In genomic region chr5:63341442-63341841, GRCh38 we compare ENCODE assay signal across 4 cellular contexts.
TF ChIP-seq lines count a peak whose summit lies in the region.

No MANE protein-coding gene starts in this region.

TF ChIP-seq in SK-N-SH treated with all-trans-retinoic acid at 6 μM for 48 hours, 23 proteins besides CTCF, POLR2A, EP300 and RAD21:
- TF ChIP-seq CSDC2 (CRISPR knock-in tag; IDR thresholded peaks at IDR 0.05): no peak
- TF ChIP-seq ZNF8 (CRISPR knock-in tag; IDR thresholded peaks at IDR 0.05): peak; percentile 97
TF ChIP-seq in SK-N-SH treated with all-trans-retinoic acid at 6 μM for 48 hours: peak in this region for 1.

TF ChIP-seq in SK-N-SH, 30 proteins besides CTCF, POLR2A, EP300 and RAD21:
- TF ChIP-seq MXI1 (IDR thresholded peaks at IDR 0.05; ENCODE audit: low read depth, low read length): no peak
- no peak for TF ChIP-seq USF1 (IDR thresholded peaks at IDR 0.05; ENCODE audit: borderline replicate concordance, low read depth)
- TF ChIP-seq USF2 (IDR thresholded peaks at IDR 0.05; ENCODE audit: borderline replicate concordance, low read depth, low read length): no peak
- no peak for TF ChIP-seq NRF1 (IDR thresholded peaks at IDR 0.05; ENCODE audit: low read depth, low read length)
- no peak for TF ChIP-seq MAX (IDR thresholded peaks at IDR 0.05; ENCODE audit: low read depth)
- no peak for TF ChIP-seq TCF12 (IDR thresholded peaks at IDR 0.05)
- TF ChIP-seq YY1 (IDR thresholded peaks at IDR 0.05; ENCODE audit: low read depth): no peak
- no peak for TF ChIP-seq FOXM1 (IDR thresholded peaks at IDR 0.05; ENCODE audit: low read depth)
- TF ChIP-seq SMC3 (IDR thresholded peaks at IDR 0.05; ENCODE audit: low read depth, low read length): no peak
- no peak for TF ChIP-seq GATA2 (CRISPR knock-in tag; IDR thresholded peaks at IDR 0.05)
- no peak for TF ChIP-seq IRF3 (IDR thresholded peaks at IDR 0.05; ENCODE audit: low read depth, low read length)
- no peak for TF ChIP-seq RCOR1 (IDR thresholded peaks at IDR 0.05; ENCODE audit: low read length)
- TF ChIP-seq CHD2 (IDR thresholded peaks at IDR 0.05; ENCODE audit: low read length, partially characterized antibody): no peak
- TF ChIP-seq JUND (IDR thresholded peaks at IDR 0.05): no peak
- TF ChIP-seq RFX5 (IDR thresholded peaks at IDR 0.05; ENCODE audit: low read length): no peak
- TF ChIP-seq ZBTB33 (IDR thresholded peaks at IDR 0.05; ENCODE audit: borderline replicate concordance, low read depth): no peak
- TF ChIP-seq TAF1 (IDR thresholded peaks at IDR 0.05; ENCODE audit: borderline replicate concordance, low read depth, low read length): no peak
TF ChIP-seq in SK-N-SH: peak in this region for 0.

TF ChIP-seq in K562, 482 proteins besides CTCF, POLR2A, EP300 and RAD21:
- TF ChIP-seq TBP (optimal IDR thresholded peaks at IDR 0.05; ENCODE audit: low read depth, low read length): no peak
- TF ChIP-seq ZNF146 (CRISPR knock-in tag; IDR thresholded peaks at IDR 0.05; ENCODE audit: unreplicated experiment): peak; percentile 33

TF ChIP-seq in H1, 55 proteins besides CTCF, POLR2A, EP300 and RAD21:
- TF ChIP-seq CBX5 (IDR thresholded peaks at IDR 0.05; ENCODE audit: low read depth, low read length): no peak
- peak; percentile 79 for TF ChIP-seq KDM1A (IDR thresholded peaks at IDR 0.05; ENCODE audit: borderline replicate concordance, low read length)
TF ChIP-seq in H1: peak in this region for 1.
